In the genomic region with DNA sequence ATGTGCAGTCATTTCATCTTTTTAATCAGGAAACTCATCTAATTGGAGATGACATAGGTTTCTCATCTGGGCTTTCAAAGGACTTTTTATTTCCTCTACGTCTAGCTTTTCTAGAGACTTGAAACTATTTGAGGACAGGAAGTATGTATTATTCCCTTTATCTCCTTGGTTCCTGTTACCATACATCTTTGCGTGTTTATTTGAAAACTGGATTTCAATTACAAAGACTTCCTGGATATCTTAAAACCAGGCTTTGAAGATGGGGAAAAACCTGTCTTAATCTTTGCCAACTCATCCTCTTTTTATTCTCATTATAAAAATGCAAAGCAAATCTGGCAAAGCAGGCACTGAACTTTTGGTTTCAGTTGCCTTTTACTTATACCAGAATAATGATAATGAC, we compare ENCODE assay signal across 23 cellular contexts.
A peak's percentile ranks its signal among the peaks of the same experiment; 100 is the strongest.
DNase-seq lines count a peak whose midpoint lies in the region; ATAC-seq, FAIRE-seq and TF ChIP-seq lines count a peak whose summit lies in the region.
"Had no signal": no experiment of that assay in that cellular context is flagged by ENCODE, and none has a peak within 500 bp of the region (broad histone marks: within the 10 kb centered on the region; RNA-seq: fewer than 3 reads in every experiment).

No MANE protein-coding gene starts in this region.

- H3K36me3 Mint-ChIP-seq in activated naive CD4-positive, alpha-beta T cell treated with anti-CD3 and anti-CD28 coated beads, Interleukin-2, amount 50 U/mL, for 24 hours: peaks cover 6% of the 10 kb centered on the region
- H3K36me3 Mint-ChIP-seq in T-cell: peaks cover 11% of the 10 kb centered on the region
- H3K36me3 Mint-ChIP-seq: stimulated activated effector memory CD8-positive, alpha-beta T cell treated with anti-CD3 and anti-CD28 coated beads, Interleukin-12 subunit alpha, Interleukin-12 subunit beta, amount 100 ng/mL, for 72 hours had no signal

- intact Hi-C loops in left lung (cut with DNase I): no loop called here
- intact Hi-C loops in upper lobe of right lung (cut with DNase I): no loop called here

- DNase-seq in activated naive CD4-positive, alpha-beta T cell (lab: John Stamatoyannopoulos, UW): no peak
- DNase-seq in T-cell (no peak), left lung (no peak), upper lobe of right lung (no peak), GM12891 (ENCODE audit: insufficient read length, low spot score) (no peak), DMS153 treated with DMSO at 0.1 percent for 48 hours (lab: John Stamatoyannopoulos, UW; ENCODE audit: unreplicated experiment) (no peak)
- DNase-seq: activated CD4-positive, alpha-beta memory T cell treated with anti-CD3 and anti-CD28 coated beads, Interleukin-2, amount 10 ng/mL, durations not matched to agents 7 days and 5 days; anterior cingulate cortex; Caco-2; foreskin melanocyte; kidney; NCI-H1930; NCI-H226; pancreas; right lobe of liver; T-helper 2 cell had no signal

- POLR2A ChIA-PET in T-cell (lab: Charles Lee): no interaction called here

- H3K27ac Mint-ChIP-seq in activated naive CD4-positive, alpha-beta T cell treated with anti-CD3 and anti-CD28 coated beads, Interleukin-2, amount 50 U/mL, for 24 hours: peak overlapping the region; percentile 89
- peak overlapping the region; percentile 66 to 86 for H3K27ac Mint-ChIP-seq in T-cell
- H3K27ac Mint-ChIP-seq: activated CD4-positive, alpha-beta memory T cell treated with anti-CD3 and anti-CD28 coated beads, Interleukin-2, amount 10 ng/mL, durations not matched to agents 7 days and 5 days; activated T-helper 2 cell treated with anti-CD3 and anti-CD28 coated beads, Interferon-gamma antibody, Interleukin-2, Interleukin-4, amounts not matched to agents 10 μg/mL and 5 μg/mL and 100 μg/mL, durations not matched to agents 14 hours and 24 hours and 36 hours; stimulated activated effector memory CD8-positive, alpha-beta T cell treated with anti-CD3 and anti-CD28 coated beads, Interleukin-12 subunit alpha, Interleukin-12 subunit beta, amount 100 ng/mL, for 72 hours had no signal

- FAIRE-seq in GM12891 (lab: Jason Lieb, UNC): no peak
- FAIRE-seq: kidney, pancreas had no signal

- H3K4me1 ChIP-seq in left lung (peaks cover 0 to 5% of the 10 kb centered on the region in 2 donors), upper lobe of right lung (peaks cover 14% of the 10 kb centered on the region)
- H3K4me1 ChIP-seq: HAP-1 had no signal

- H3K4me3 Mint-ChIP-seq in activated naive CD4-positive, alpha-beta T cell treated with anti-CD3 and anti-CD28 coated beads, Interleukin-2, amount 50 U/mL, for 24 hours: peak overlapping the region; percentile 37
- peak overlapping the region in 2 of 3 donors; percentile 44 to 72 for H3K4me3 Mint-ChIP-seq in T-cell
- H3K4me3 Mint-ChIP-seq: activated CD4-positive, alpha-beta memory T cell treated with anti-CD3 and anti-CD28 coated beads, Interleukin-2, amount 10 ng/mL, durations not matched to agents 7 days and 5 days; stimulated activated effector memory CD8-positive, alpha-beta T cell treated with anti-CD3 and anti-CD28 coated beads, Interleukin-12 subunit alpha, Interleukin-12 subunit beta, amount 100 ng/mL, for 72 hours had no signal

- ATAC-seq in T-cell (replicated peaks in 1 of 4) (peak in 2 of 4 experiments; percentile 13 to 74), left lung (no peak), upper lobe of right lung (no peak), HG03342 (IDR thresholded peaks at IDR 0.05; ENCODE audit: unreplicated experiment) (no peak)
- ATAC-seq: pancreas; right lobe of liver; stimulated activated effector memory CD8-positive, alpha-beta T cell treated with anti-CD3 and anti-CD28 coated beads, Interleukin-12 subunit alpha, Interleukin-12 subunit beta, amount 100 ng/mL, for 72 hours had no signal

- peaks cover 82% of the 10 kb centered on the region for H3K4me1 Mint-ChIP-seq in activated naive CD4-positive, alpha-beta T cell treated with anti-CD3 and anti-CD28 coated beads, Interleukin-2, amount 50 U/mL, for 24 hours
- H3K4me1 Mint-ChIP-seq in T-cell: peaks cover 51 to 55% (median 52%) of the 10 kb centered on the region in 3 donors

- H3K4me3 ChIP-seq in left lung (no peak overlapping the region), upper lobe of right lung (peak overlapping the region; percentile 3)
- H3K4me3 ChIP-seq: HAP-1, pancreas, right lobe of liver, thoracic aorta had no signal

- no peaks in the 10 kb centered on the region for H3K27me3 Mint-ChIP-seq in activated naive CD4-positive, alpha-beta T cell treated with anti-CD3 and anti-CD28 coated beads, Interleukin-2, amount 50 U/mL, for 24 hours
- H3K27me3 Mint-ChIP-seq in T-cell: no peaks in the 10 kb centered on the region
- H3K27me3 Mint-ChIP-seq: activated CD4-positive, alpha-beta memory T cell treated with anti-CD3 and anti-CD28 coated beads, Interleukin-2, amount 10 ng/mL, durations not matched to agents 7 days and 5 days had no signal

- no peak for TF ChIP-seq CTCF in left lung (IDR thresholded peaks at IDR 0.05)
- TF ChIP-seq CTCF in upper lobe of right lung (IDR thresholded peaks at IDR 0.05): no peak

- H3K9me3 ChIP-seq in left lung (no peaks in the 10 kb centered on the region), upper lobe of right lung (no peaks in the 10 kb centered on the region)
- H3K9me3 ChIP-seq: Caco-2, HAP-1, right lobe of liver, thoracic aorta had no signal

- H3K27me3 ChIP-seq in left lung: no peaks in the 10 kb centered on the region
- H3K27me3 ChIP-seq in upper lobe of right lung: no peaks in the 10 kb centered on the region
- H3K27me3 ChIP-seq: pancreas, right lobe of liver had no signal

- H3K36me3 ChIP-seq in left lung: no peaks in the 10 kb centered on the region
- H3K36me3 ChIP-seq in upper lobe of right lung: no peaks in the 10 kb centered on the region
- H3K36me3 ChIP-seq: HAP-1, pancreas, right lobe of liver, thoracic aorta had no signal

- CTCF ChIA-PET in T-cell (lab: Charles Lee): interaction anchor here in 1 of 2 donors (0.6 kb wide), 1 partner anchor 409 kb away, joined by 3 read pairs; no protein-coding TSS in a partner anchor

- no peaks in the 10 kb centered on the region for H3K9me3 Mint-ChIP-seq in activated naive CD4-positive, alpha-beta T cell treated with anti-CD3 and anti-CD28 coated beads, Interleukin-2, amount 50 U/mL, for 24 hours
- H3K9me3 Mint-ChIP-seq in T-cell: no peaks in the 10 kb centered on the region

- H3K27ac ChIP-seq in left lung: peak overlapping the region; percentile 50 to 73
- peak overlapping the region; percentile 33 for H3K27ac ChIP-seq in upper lobe of right lung
- H3K27ac ChIP-seq: pancreas, right lobe of liver, thoracic aorta, VCaP had no signal

- no peak for TF ChIP-seq POLR2A in GM12891 (IDR thresholded peaks at IDR 0.05; ENCODE audit: low read depth, low read length)

TF ChIP-seq in GM12891, 5 proteins besides CTCF, POLR2A, EP300 and RAD21:
- TF ChIP-seq PAX5 (IDR thresholded peaks at IDR 0.05; ENCODE audit: insufficient read depth, low read length, severe bottlenecking): no peak
- no peak for TF ChIP-seq POU2F2 (IDR thresholded peaks at IDR 0.05; ENCODE audit: low read depth, low read length)
- no peak for TF ChIP-seq POLR2AphosphoS5 (IDR thresholded peaks at IDR 0.05; ENCODE audit: low read depth, low read length)
- no peak for TF ChIP-seq SPI1 (IDR thresholded peaks at IDR 0.05; ENCODE audit: low read depth, low read length)
- TF ChIP-seq TAF1 (IDR thresholded peaks at IDR 0.05; ENCODE audit: low read depth, low read length): no peak
